ENCODE assay signal across 9 cellular contexts in the genomic region with DNA sequence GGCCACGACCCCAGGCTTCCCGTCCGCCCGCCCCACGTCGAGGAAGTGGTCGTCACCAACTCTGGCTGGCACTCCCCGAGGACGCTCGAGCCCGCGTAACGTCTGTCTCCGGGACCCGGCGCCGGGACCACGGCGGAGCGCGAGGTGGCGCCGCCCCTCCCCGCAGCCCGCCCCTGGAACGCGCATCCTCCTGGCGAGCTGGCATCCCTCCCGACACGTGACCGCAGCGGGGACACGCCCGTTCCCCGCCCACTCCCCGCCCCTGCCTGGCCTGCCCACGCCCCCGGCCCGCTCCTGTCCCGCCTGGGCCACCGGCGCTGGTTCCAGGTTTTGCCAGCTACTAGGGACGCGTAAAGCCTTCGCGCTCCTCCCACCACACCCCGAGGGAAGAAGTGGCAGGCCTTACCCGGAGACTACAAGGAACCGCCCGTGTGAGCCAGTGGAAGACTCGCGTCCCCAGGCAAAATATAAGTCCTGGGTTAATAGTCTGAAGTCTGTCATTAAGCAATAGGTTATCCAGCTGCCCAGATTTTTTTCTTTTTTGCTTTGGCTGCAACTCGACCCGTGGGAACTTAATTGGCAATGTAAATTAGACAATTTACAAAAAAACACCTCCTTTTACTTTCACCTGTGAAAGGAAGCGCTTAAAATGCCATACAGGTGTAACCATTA. TPM values are rescaled to one million over a fixed set of nuclear protein-coding genes. Genes with fewer than 3 reads are reported as not detected.
DNase-seq lines count a peak whose midpoint lies in the region; ATAC-seq and TF ChIP-seq lines count a peak whose summit lies in the region.
"Had no signal": no experiment of that assay in that cellular context is flagged by ENCODE, and none has a peak within 500 bp of the region (broad histone marks: within the 10 kb centered on the region; RNA-seq: fewer than 3 reads in every experiment).

A gene (minus strand): TSS at position 131 of the 672 bp plus-strand sequence. CDS start 20,291 bp downstream, outside the sequence.

- in situ Hi-C loops in SK-MEL-5 (cut with HindIII; ENCODE audit: low pct_unique_long_range_greater_than_20kb, low sequenced_read_pairs) = no loop called here

- H3K4me3 ChIP-seq in foreskin fibroblast (ENCODE audit: low read depth in 1 of 2, low read length in 2 of 2) = peak within 1 kb of the TSS; percentile 73 to 84

- no peaks in the 10 kb centered on the region for H3K9me3 Mint-ChIP-seq in nephron progenitor cell

- no peak for TF ChIP-seq CTCF in foreskin fibroblast (IDR thresholded peaks at IDR 0.05; ENCODE audit: low read depth, low read length)
- TF ChIP-seq CTCF in nephron progenitor cell (IDR thresholded peaks at IDR 0.05) = no peak

- peak within 1 kb of the TSS; percentile 94 for H3K4me3 Mint-ChIP-seq in nephron progenitor cell

- H3K27me3 Mint-ChIP-seq in nephron progenitor cell (ENCODE audit: low read depth, poor library complexity) = no peaks in the 10 kb centered on the region

- peaks cover 3% of the 10 kb centered on the region for H3K36me3 Mint-ChIP-seq in nephron progenitor cell (ENCODE audit: low read depth)

- peaks cover 62% of the 10 kb centered on the region for H3K4me1 Mint-ChIP-seq in nephron progenitor cell

- ATAC-seq in GM19397 (IDR thresholded peaks at IDR 0.05; ENCODE audit: unreplicated experiment) = peak; percentile 72

- H3K27ac Mint-ChIP-seq in nephron progenitor cell = peak within 1 kb of the TSS; percentile 97

- DNase-seq in 8988T = peak; percentile 97
- peak; percentile 94 for DNase-seq in MV-4-11 (lab: John Stamatoyannopoulos, UW)
- DNase-seq in SK-MEL-5 (ENCODE audit: low read depth, low spot score) = peak; percentile 95
- peak; percentile 76 for DNase-seq in activated naive CD4-positive, alpha-beta T cell treated with Interleukin-2 at 50 U/mL for 16 hours
- peak; percentile 95 to 99 for DNase-seq in foreskin fibroblast
- DNase-seq in nephron progenitor cell = peak; percentile 97
- peak; percentile 70 for DNase-seq in stimulated activated naive CD4-positive, alpha-beta T cell treated with Interleukin-2 at 50 U/mL for 16 hours (lab: John Stamatoyannopoulos, UW)
- DNase-seq: DND-41 had no signal

RNA-seq across cellular contexts. Expression of the gene that starts here (rescaled TPM):
- total RNA-seq in SK-MEL-5 (2014; rRNA removed; shearing (Covaris generic)) = 84.6 and 84.7 TPM in 2 replicates
- polyA plus RNA-seq in SK-MEL-5 (2015; cell fraction: cytosol; rRNA removed) = 46.3 and 67.9 TPM in 2 replicates
- polyA plus RNA-seq in SK-MEL-5 (2015; cell fraction: nucleus; rRNA removed) = 103 and 115 TPM in 2 replicates

Comparison
In these comparisons a context has a peak if more than half of its experiments do, and no peak if none do; other contexts are left out.
1. Peak in every context shown above with its lines: DNase-seq, ATAC-seq and H3K4me3 ChIP-seq.